Comparison of ENCODE assay signal across 21 cellular contexts in the genomic region with DNA sequence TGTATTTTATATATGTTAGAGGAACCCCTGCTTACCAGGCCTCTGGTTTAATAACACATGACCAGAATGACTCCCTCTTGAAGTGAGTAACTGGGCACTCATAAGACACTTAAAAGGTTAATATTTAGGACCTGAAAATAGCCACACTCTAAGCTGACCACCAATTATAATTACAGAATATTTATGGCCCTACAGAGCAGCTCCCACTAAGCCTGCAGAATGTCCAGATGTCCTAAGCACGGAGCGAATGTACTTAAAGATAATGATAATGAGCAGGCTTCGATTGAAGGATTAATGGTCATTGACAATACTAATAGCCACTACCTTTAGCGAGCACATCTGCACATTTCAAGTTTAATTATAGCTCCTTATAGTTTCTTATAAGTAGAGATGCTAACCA.
"Had no signal": no experiment of that assay in that cellular context is flagged by ENCODE, and none has a peak within 500 bp of the region (broad histone marks: within the 10 kb centered on the region; RNA-seq: fewer than 3 reads in every experiment).

No MANE protein-coding gene starts in this region.

- DNase-seq: activated CD4-positive, alpha-beta T cell treated with anti-CD3 and anti-CD28 coated beads for 1 hour; activated CD4-positive, alpha-beta T cell treated with anti-CD3 and anti-CD28 coated beads, Interleukin-2, amount 10 ng/mL, durations not matched to agents 7 days and 5 days; activated CD8-positive, alpha-beta T cell treated with anti-CD3 and anti-CD28 coated beads for 36 hours; activated naive CD8-positive, alpha-beta T cell treated with anti-CD3 and anti-CD28 coated beads, Interleukin-2, amount 50 U/mL, for 24 hours; activated T-cell treated with anti-CD3 and anti-CD28 coated beads, Interleukin-2, amount 50 U/mL, for 48 hours; amygdala; effector CD8-positive, alpha-beta T cell; gastrocnemius medialis; glutamatergic neuron; islet precursor cell; left ventricle myocardium superior; posterior cingulate gyrus; right lobe of liver; stimulated activated CD4-positive, alpha-beta T cell treated with anti-CD3 and anti-CD28 coated beads, Interleukin-12 subunit alpha, Interleukin-12 subunit beta, amount 100 ng/mL, for 4 hours; stimulated activated CD4-positive, alpha-beta T cell treated with anti-CD3 and anti-CD28 coated beads, Interleukin-4, amount 100 ng/mL, for 1 hour; stimulated activated naive CD8-positive, alpha-beta T cell treated with anti-CD3 and anti-CD28 coated beads, Interleukin-15, Interleukin-2, amounts not matched to agents 100 U/mL and 50 U/mL, for 24 hours; T-helper 9 cell; trophoblast cell had no signal

- H3K9me3 ChIP-seq: gastrocnemius medialis, right lobe of liver, thoracic aorta had no signal

- H3K4me3 ChIP-seq: gastrocnemius medialis, right lobe of liver, skin epidermis, thoracic aorta had no signal

- H3K27ac ChIP-seq: gastrocnemius medialis, skin epidermis, thoracic aorta had no signal

- H3K36me3 ChIP-seq: gastrocnemius medialis, right lobe of liver, thoracic aorta had no signal

- ATAC-seq: activated CD8-positive, alpha-beta T cell treated with anti-CD3 and anti-CD28 coated beads for 36 hours; activated naive CD8-positive, alpha-beta T cell treated with anti-CD3 and anti-CD28 coated beads, Interleukin-2, amount 50 U/mL, for 24 hours; gastrocnemius medialis; left ventricle myocardium superior; right lobe of liver; stimulated activated naive CD8-positive, alpha-beta T cell treated with anti-CD3 and anti-CD28 coated beads, Interleukin-15, Interleukin-2, amounts not matched to agents 100 U/mL and 50 U/mL, for 24 hours; WTC11 had no signal

- H3K27me3 ChIP-seq: gastrocnemius medialis, right lobe of liver had no signal
